Comparison of ENCODE assay signal across 8 cellular contexts in genomic region chr14:45253070-45253753, GRCh38. TPM values are rescaled to one million over a fixed set of nuclear protein-coding genes. Genes with fewer than 3 reads are reported as not detected.
A peak's percentile ranks its signal among the peaks of the same experiment; 100 is the strongest.
DNase-seq lines count a peak whose midpoint lies in the region; ATAC-seq and TF ChIP-seq lines count a peak whose summit lies in the region.

Gene MIS18BP1, minus strand, starts transcription at chr14:45253202. Its CDS starts 5,916 bp downstream, at chr14:45247286.

- CTCF ChIA-PET in CD4-positive, alpha-beta memory T cell (lab: Charles Lee; ENCODE audit: partially characterized antibody): interaction anchor here (0.7 to 4.4 kb wide), 17 partner anchors 8 to 357 kb away, joined by 3 to 33 read pairs (median 4); partner anchors contain the start of genes FKBP3, KLHL28 and TOGARAM1

- peak within 1 kb of the TSS; percentile 83 to 93 for H3K4me3 ChIP-seq in CD4-positive, alpha-beta memory T cell (ENCODE audit: low read length in 2 of 2)
- H3K4me3 ChIP-seq in dorsolateral prefrontal cortex (peak within 1 kb of the TSS; percentile 56 to 98 (median 81)), liver (ENCODE audit: low read depth in 1 of 3, low read length in 3 of 3) (peak within 1 kb of the TSS; percentile 64 to 96 (median 86))

- peak; percentile 92 to 95 (median 94) for DNase-seq in CD4-positive, alpha-beta memory T cell
- DNase-seq in NCI-H82 (lab: John Stamatoyannopoulos, UW): peak; percentile 94
- peak; percentile 92 to 94 for DNase-seq in activated CD4-positive, alpha-beta T cell treated with anti-CD3 and anti-CD28 coated beads, Interleukin-2, amount 50 U/mL, for 48 hours
- peak; percentile 64 to 92 (median 88) for DNase-seq in dorsolateral prefrontal cortex
- DNase-seq in stimulated activated CD4-positive, alpha-beta T cell treated with anti-CD3 and anti-CD28 coated beads, Interleukin-4, amount 100 ng/mL, for 24 hours: peak; percentile 95

- 2% methylated on average over 61 of the region's 61 CpGs for WGBS in liver

- peak within 1 kb of the TSS; percentile 91 to 97 (median 94) for H3K4me3 Mint-ChIP-seq in CD4-positive, alpha-beta memory T cell

- peak within 1 kb of the TSS; percentile 94 to 97 (median 96) for H3K27ac Mint-ChIP-seq in CD4-positive, alpha-beta memory T cell

- TF ChIP-seq RAD21 in liver (IDR thresholded peaks at IDR 0.05): peak; percentile 40 to 44

- TF ChIP-seq CTCF in dorsolateral prefrontal cortex (IDR thresholded peaks at IDR 0.05 in 54 of 56, conservative IDR thresholded peaks at IDR 0.05 in 2 of 56; ENCODE audit: low read depth in 1 of 56, partially characterized antibody in 56 of 56) (peak; percentile 45 to 87 (median 71)), liver (IDR thresholded peaks at IDR 0.05; ENCODE audit: low read depth, low read length, missing input control) (peak; percentile 49)

- peaks cover 42% of the 10 kb centered on the region for H3K4me1 ChIP-seq in CD4-positive, alpha-beta memory T cell (ENCODE audit: insufficient read depth, low read length)
- peaks cover 0 to 11% (median 6%) of the 10 kb centered on the region in 4 donors for H3K4me1 ChIP-seq in liver (ENCODE audit: control insufficient read depth in 4 of 4, insufficient read depth in 4 of 4, low read length in 3 of 4)

- H3K27me3 Mint-ChIP-seq in CD4-positive, alpha-beta memory T cell: no peaks in the 10 kb centered on the region

- peaks cover 0 to 6% of the 10 kb centered on the region in 2 donors for H3K9me3 ChIP-seq in CD4-positive, alpha-beta memory T cell (ENCODE audit: control insufficient read depth in 1 of 2, low read length in 2 of 2)
- H3K9me3 ChIP-seq in liver (ENCODE audit: control insufficient read depth in 4 of 4, low read length in 3 of 4): peaks cover 0 to under 1% (median 0%) of the 10 kb centered on the region in 4 donors

- POLR2A ChIA-PET in CD4-positive, alpha-beta memory T cell (lab: Charles Lee; ENCODE audit: partially characterized antibody): interaction anchor here (0.7 to 3.2 kb wide), 14 partner anchors 15 to 357 kb away, joined by 3 to 44 read pairs (median 3); partner anchors contain the start of genes FKBP3, KLHL28, PRPF39 and TOGARAM1

- H3K36me3 Mint-ChIP-seq in CD4-positive, alpha-beta memory T cell: peaks cover 0 to 13% of the 10 kb centered on the region in 2 donors

- H3K9ac ChIP-seq in liver (ENCODE audit: low read depth in 1 of 2, low read length in 2 of 2): peak within 1 kb of the TSS; percentile 73 to 87

- ATAC-seq in GM19438 (IDR thresholded peaks at IDR 0.05; ENCODE audit: low read depth, unreplicated experiment): peak; percentile 80
- peak; percentile 54 for ATAC-seq in HG03575 (IDR thresholded peaks at IDR 0.05; ENCODE audit: extremely low read depth, insufficient number of reproducible peaks, low FRiP score, unreplicated experiment)

- H3K4me1 Mint-ChIP-seq in CD4-positive, alpha-beta memory T cell: peaks cover 17 to 33% (median 25%) of the 10 kb centered on the region in 4 donors

- peaks cover 0 to 20% (median 18%) of the 10 kb centered on the region in 8 donors for H3K9me3 Mint-ChIP-seq in CD4-positive, alpha-beta memory T cell

- peak within 1 kb of the TSS; percentile 71 for H3K27ac ChIP-seq in CD4-positive, alpha-beta memory T cell (ENCODE audit: low read depth, low read length)
- H3K27ac ChIP-seq in dorsolateral prefrontal cortex (peak within 1 kb of the TSS; percentile 6 to 96 (median 85)), liver (ENCODE audit: low read depth in 1 of 2, low read length in 2 of 2) (peak within 1 kb of the TSS; percentile 80 to 97)

- intact Hi-C loops in CD4-positive, alpha-beta memory T cell (cut with micrococcal nuclease): loop anchor here (1.0 to 5.0 kb wide), 6 partner anchors 15 to 356 kb away; partner anchors contain the start of genes FKBP3, PRPF39 and TOGARAM1
- intact Hi-C loops in dorsolateral prefrontal cortex (cut with DNase I): loop anchor here (2.0 to 10.0 kb wide), 4 partner anchors 118 to 346 kb away; partner anchors contain the start of genes FANCM (in 2 of the 2) and FKBP3 (in 2 of the 2)

- no peaks in the 10 kb centered on the region for H3K36me3 ChIP-seq in CD4-positive, alpha-beta memory T cell (ENCODE audit: insufficient read depth, low read length)
- no peaks in the 10 kb centered on the region for H3K36me3 ChIP-seq in liver (ENCODE audit: control insufficient read depth in 4 of 4, insufficient read depth in 3 of 4, low read depth in 1 of 4, low read length in 3 of 4)

- H3K27me3 ChIP-seq in CD4-positive, alpha-beta memory T cell (ENCODE audit: insufficient read depth, low read length): no peaks in the 10 kb centered on the region
- H3K27me3 ChIP-seq in dorsolateral prefrontal cortex (no peaks in the 10 kb centered on the region), liver (ENCODE audit: control insufficient read depth in 4 of 4, insufficient read depth in 4 of 4, low read length in 3 of 4) (no peaks in the 10 kb centered on the region)

TF ChIP-seq in liver, 16 proteins besides CTCF, POLR2A, EP300 and RAD21:
- no peak for TF ChIP-seq TAF1 (conservative IDR thresholded peaks at IDR 0.05)
- TF ChIP-seq EGR1 (IDR thresholded peaks at IDR 0.05; ENCODE audit: low read depth in 2 of 2): peak in 1 of 2 donors; percentile 37
- TF ChIP-seq GABPA (IDR thresholded peaks at IDR 0.05 in 1 of 2, conservative IDR thresholded peaks at IDR 0.05 in 1 of 2): peak in 1 of 2 donors; percentile 83
- TF ChIP-seq ATF3 (IDR thresholded peaks at IDR 0.05): no peak
- peak; percentile 63 for TF ChIP-seq REST (IDR thresholded peaks at IDR 0.05)
- peak; percentile 97 for TF ChIP-seq ZBTB33 (IDR thresholded peaks at IDR 0.05)
- TF ChIP-seq HNF4A (conservative IDR thresholded peaks at IDR 0.05): peak; percentile 34 to 38
- TF ChIP-seq NR2F2 (IDR thresholded peaks at IDR 0.05): peak; percentile 6
- TF ChIP-seq YY1 (IDR thresholded peaks at IDR 0.05): peak; percentile 97
- peak; percentile 67 for TF ChIP-seq SP1 (IDR thresholded peaks at IDR 0.05)
- peak in 1 of 2 donors; percentile 40 for TF ChIP-seq RXRA (IDR thresholded peaks at IDR 0.05)
- TF ChIP-seq HNF4G (IDR thresholded peaks at IDR 0.05): peak; percentile 6
- TF ChIP-seq FOXA2 (IDR thresholded peaks at IDR 0.05): no peak
- TF ChIP-seq JUND (IDR thresholded peaks at IDR 0.05): no peak
- TF ChIP-seq FOXA1 (IDR thresholded peaks at IDR 0.05): no peak
- TF ChIP-seq, protein P1, sequence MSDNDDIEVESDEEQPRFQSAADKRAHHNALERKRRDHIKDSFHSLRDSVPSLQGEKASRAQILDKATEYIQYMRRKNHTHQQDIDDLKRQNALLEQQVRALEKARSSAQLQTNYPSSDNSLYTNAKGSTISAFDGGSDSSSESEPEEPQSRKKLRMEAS (IDR thresholded peaks at IDR 0.05): peak; percentile 96

RNA-seq across cellular contexts. Expression of gene MIS18BP1, which starts in this region (rescaled TPM):
- total RNA-seq in CD4-positive, alpha-beta memory T cell: 10 to 100 TPM; 30.6 to 31.2 TPM
- 10 to 100 TPM; 14.9 to 28.9 TPM for polyA plus RNA-seq in CD4-positive, alpha-beta memory T cell
- total RNA-seq in dorsolateral prefrontal cortex (10 to 100 TPM in 108 of 120 experiments, 1 to 10 TPM in 12; 5.1 to 26.8 (median 15.0) TPM), liver (10 to 100 TPM; 20.5 to 39.9 TPM)
- polyA plus RNA-seq in liver: 1 to 10 TPM; 3.6 to 6.4 TPM

Comparison
In these comparisons a context has a peak if more than half of its experiments do, and no peak if none do; other contexts are left out.
1. Peak in every context shown above with its lines: DNase-seq, ATAC-seq, H3K4me3 ChIP-seq and H3K27ac ChIP-seq.